ENCODE assay signal across 1 cellular context in genomic region chr9:110700953-110701352, GRCh38.
TF ChIP-seq lines count a peak whose summit lies in the region.

No MANE protein-coding gene starts in this region.

TF ChIP-seq in GM23338, 12 proteins besides CTCF, POLR2A, EP300 and RAD21 (continued from another document):
- TF ChIP-seq ZNF114 (CRISPR knock-in tag; IDR thresholded peaks at IDR 0.05) (no peak), ZNF462 (CRISPR knock-in tag; IDR thresholded peaks at IDR 0.05) (no peak), JUNB (IDR thresholded peaks at IDR 0.05; ENCODE audit: unreplicated experiment) (no peak), ETS1 (IDR thresholded peaks at IDR 0.05) (no peak)
TF ChIP-seq in GM23338: peak in this region for 0.
